ENCODE assay signal across 19 cellular contexts in the genomic region with DNA sequence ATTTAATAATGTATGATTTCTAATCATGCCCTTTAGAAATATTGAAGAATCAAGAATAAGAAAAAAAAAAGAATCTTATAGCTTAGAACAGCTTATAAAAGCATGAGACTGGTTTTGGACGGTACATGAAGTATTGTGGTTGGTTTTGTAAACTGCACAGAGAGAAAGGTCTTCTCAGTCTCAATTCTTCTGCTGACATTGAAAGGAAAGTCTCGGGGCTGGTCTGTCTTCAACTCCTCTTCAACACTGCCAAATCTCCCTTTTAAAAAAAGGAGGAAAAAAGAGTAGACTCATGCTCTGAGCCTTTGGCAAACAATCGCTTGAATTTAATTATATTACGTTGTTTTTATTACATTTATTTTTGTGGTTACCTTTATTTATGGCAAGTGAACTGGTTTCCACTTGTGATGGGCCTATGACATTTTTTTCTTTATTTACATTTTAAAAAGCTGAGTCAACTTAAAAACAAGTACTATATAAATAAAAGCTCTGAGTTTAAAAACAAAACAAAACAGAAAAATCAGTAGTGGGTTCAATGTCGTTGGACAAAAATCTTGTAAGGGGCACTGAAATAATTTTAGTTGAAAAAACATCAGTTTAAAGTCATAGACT. TPM values are rescaled to one million over a fixed set of nuclear protein-coding genes. Genes with fewer than 3 reads are reported as not detected.
DNase-seq lines count a peak whose midpoint lies in the region; TF ChIP-seq lines count a peak whose summit lies in the region.
"Had no signal": no experiment of that assay in that cellular context is flagged by ENCODE, and none has a peak within 500 bp of the region (broad histone marks: within the 10 kb centered on the region; RNA-seq: fewer than 3 reads in every experiment).

No MANE protein-coding gene starts in this region.

- H4K20me1 ChIP-seq in fibroblast of lung (ENCODE audit: control insufficient read depth, extremely low read depth, insufficient read depth, low read length): no peaks in the 10 kb centered on the region
- H4K20me1 ChIP-seq: BLaER1 treated with 17β-estradiol and CSF1 and Interleukin-3, amounts not matched to agents 10 nM and 100 nM had no signal

- CTCF ChIA-PET in activated CD4-positive, alpha-beta memory T cell treated with anti-CD3 and anti-CD28 coated beads, Interleukin-2, amount 10 ng/mL, durations not matched to agents 7 days and 5 days (lab: Charles Lee): interaction anchor here (0.7 to 2.5 kb wide), 23 partner anchors 9 to 1057 kb away, joined by 3 to 54 read pairs (median 4); no protein-coding TSS in a partner anchor

- H3K4me1 ChIP-seq in fibroblast of lung (ENCODE audit: control insufficient read depth, extremely low read depth, insufficient read depth, low read length): peaks cover 3% of the 10 kb centered on the region
- H3K4me1 ChIP-seq in urinary bladder (ENCODE audit: insufficient read depth): no peaks in the 10 kb centered on the region
- H3K4me1 ChIP-seq: gastrocnemius medialis, prostate gland, thyroid gland had no signal

- no peaks in the 10 kb centered on the region for H3K79me2 ChIP-seq in fibroblast of lung (ENCODE audit: control insufficient read depth, insufficient read depth, low read length)

- H3K9me3 Mint-ChIP-seq in activated CD4-positive, alpha-beta T cell treated with anti-CD3 and anti-CD28 coated beads, Interleukin-2, amount 10 ng/mL, durations not matched to agents 24 days and 14 days: no peaks in the 10 kb centered on the region
- no peaks in the 10 kb centered on the region for H3K9me3 Mint-ChIP-seq in activated CD4-positive, alpha-beta memory T cell treated with anti-CD3 and anti-CD28 coated beads, Interleukin-2, amount 10 ng/mL, durations not matched to agents 7 days and 5 days
- H3K9me3 Mint-ChIP-seq in type B pancreatic cell: no peaks in the 10 kb centered on the region
- H3K9me3 Mint-ChIP-seq: stimulated activated memory B cell treated with anti-CD40 and anti-IgM and Interleukin-4, amounts not matched to agents 10 μg/mL and 1 μg/mL and 100 μg/mL, for 72 hours had no signal

- H3K4me3 Mint-ChIP-seq in activated CD4-positive, alpha-beta T cell treated with anti-CD3 and anti-CD28 coated beads, Interleukin-2, amount 10 ng/mL, durations not matched to agents 24 days and 14 days: no peak overlapping the region
- H3K4me3 Mint-ChIP-seq in activated CD4-positive, alpha-beta memory T cell treated with anti-CD3 and anti-CD28 coated beads, Interleukin-2, amount 10 ng/mL, durations not matched to agents 7 days and 5 days: no peak overlapping the region
- no peak overlapping the region for H3K4me3 Mint-ChIP-seq in type B pancreatic cell
- H3K4me3 Mint-ChIP-seq: activated CD8-positive, alpha-beta T cell treated with anti-CD3 and anti-CD28 coated beads, Interleukin-2, amount 10 ng/mL, durations not matched to agents 7 days and 5 days; stimulated activated memory B cell treated with anti-CD40 and anti-IgM and Interleukin-4, amounts not matched to agents 10 μg/mL and 1 μg/mL and 100 μg/mL, for 72 hours had no signal

- H3K4me2 ChIP-seq in fibroblast of lung (ENCODE audit: extremely low read depth, insufficient read depth, low read length): peak overlapping the region; percentile 48

- no peak for TF ChIP-seq CTCF in VCaP (conservative IDR thresholded peaks at IDR 0.05)
- TF ChIP-seq CTCF in fibroblast of lung (conservative IDR thresholded peaks at IDR 0.05 in 1 of 2, IDR thresholded peaks at IDR 0.05 in 1 of 2; ENCODE audit: low read depth in 1 of 2, low read length in 2 of 2): no peak
- TF ChIP-seq CTCF in type B pancreatic cell (conservative IDR thresholded peaks at IDR 0.05): no peak

- H3K27ac ChIP-seq in VCaP (peak overlapping the region; percentile 71), fibroblast of lung (ENCODE audit: insufficient read depth, low read length) (no peak overlapping the region), urinary bladder (ENCODE audit: low read depth) (peak overlapping the region; percentile 60)
- H3K27ac ChIP-seq: epithelial cell of prostate, gastrocnemius medialis, prostate gland, thyroid gland had no signal

- intact Hi-C loops in activated CD4-positive, alpha-beta T cell treated with anti-CD3 and anti-CD28 coated beads, Interleukin-2, amount 10 ng/mL, durations not matched to agents 24 days and 14 days (cut with micrococcal nuclease): loop anchor here (1.0 to 5.0 kb wide), 3 partner anchors 437 to 1057 kb away; no protein-coding TSS in a partner anchor

- H3K4me3 ChIP-seq in fibroblast of lung (replicated peaks in 1 of 4; ENCODE audit: control extremely low read depth in 1 of 4, insufficient read depth in 1 of 4, low read depth in 3 of 4, low read length in 4 of 4) (peak overlapping the region in 1 of 4 experiments; percentile 27), urinary bladder (ENCODE audit: low read depth, low read length) (no peak overlapping the region)
- H3K4me3 ChIP-seq: BLaER1 treated with 17β-estradiol and CSF1 and Interleukin-3, amounts not matched to agents 10 nM and 100 nM; gastrocnemius medialis; prostate gland; thyroid gland had no signal

- H3K27me3 Mint-ChIP-seq in activated CD4-positive, alpha-beta T cell treated with anti-CD3 and anti-CD28 coated beads, Interleukin-2, amount 10 ng/mL, durations not matched to agents 24 days and 14 days: peaks cover 32% of the 10 kb centered on the region
- H3K27me3 Mint-ChIP-seq in activated CD4-positive, alpha-beta memory T cell treated with anti-CD3 and anti-CD28 coated beads, Interleukin-2, amount 10 ng/mL, durations not matched to agents 7 days and 5 days: peaks cover 26% of the 10 kb centered on the region
- peaks cover 28% of the 10 kb centered on the region for H3K27me3 Mint-ChIP-seq in type B pancreatic cell
- H3K27me3 Mint-ChIP-seq: stimulated activated memory B cell treated with anti-CD40 and anti-IgM and Interleukin-4, amounts not matched to agents 10 μg/mL and 1 μg/mL and 100 μg/mL, for 72 hours had no signal

- H3K36me3 ChIP-seq in fibroblast of lung (ENCODE audit: control insufficient read depth, insufficient read depth, low read length) (no peaks in the 10 kb centered on the region), urinary bladder (ENCODE audit: insufficient read depth) (no peaks in the 10 kb centered on the region)
- H3K36me3 ChIP-seq: BLaER1 treated with 17β-estradiol and CSF1 and Interleukin-3, amounts not matched to agents 10 nM and 100 nM; gastrocnemius medialis; prostate gland; thyroid gland had no signal

- no peak overlapping the region for H3K9ac ChIP-seq in fibroblast of lung (ENCODE audit: insufficient read depth, low read length)
- H3K9ac ChIP-seq: BLaER1 treated with 17β-estradiol and CSF1 and Interleukin-3, amounts not matched to agents 10 nM and 100 nM had no signal

- POLR2A ChIA-PET in activated CD4-positive, alpha-beta memory T cell treated with anti-CD3 and anti-CD28 coated beads, Interleukin-2, amount 10 ng/mL, durations not matched to agents 7 days and 5 days (lab: Charles Lee): interaction anchor here (1.6 kb wide), 1 partner anchor 9 kb away, joined by 4 read pairs; no protein-coding TSS in a partner anchor

- H3K27ac Mint-ChIP-seq in activated CD4-positive, alpha-beta T cell treated with anti-CD3 and anti-CD28 coated beads, Interleukin-2, amount 10 ng/mL, durations not matched to agents 24 days and 14 days: no peak overlapping the region
- no peak overlapping the region for H3K27ac Mint-ChIP-seq in activated CD4-positive, alpha-beta memory T cell treated with anti-CD3 and anti-CD28 coated beads, Interleukin-2, amount 10 ng/mL, durations not matched to agents 7 days and 5 days
- no peak overlapping the region for H3K27ac Mint-ChIP-seq in type B pancreatic cell
- H3K27ac Mint-ChIP-seq: activated CD8-positive, alpha-beta T cell treated with anti-CD3 and anti-CD28 coated beads, Interleukin-2, amount 10 ng/mL, durations not matched to agents 7 days and 5 days; stimulated activated memory B cell treated with anti-CD40 and anti-IgM and Interleukin-4, amounts not matched to agents 10 μg/mL and 1 μg/mL and 100 μg/mL, for 72 hours had no signal

- no peaks in the 10 kb centered on the region for H3K4me1 Mint-ChIP-seq in activated CD4-positive, alpha-beta T cell treated with anti-CD3 and anti-CD28 coated beads, Interleukin-2, amount 10 ng/mL, durations not matched to agents 24 days and 14 days
- no peaks in the 10 kb centered on the region for H3K4me1 Mint-ChIP-seq in activated CD4-positive, alpha-beta memory T cell treated with anti-CD3 and anti-CD28 coated beads, Interleukin-2, amount 10 ng/mL, durations not matched to agents 7 days and 5 days
- peaks cover 17% of the 10 kb centered on the region for H3K4me1 Mint-ChIP-seq in type B pancreatic cell (ENCODE audit: unreplicated experiment)
- H3K4me1 Mint-ChIP-seq: stimulated activated memory B cell treated with anti-CD40 and anti-IgM and Interleukin-4, amounts not matched to agents 10 μg/mL and 1 μg/mL and 100 μg/mL, for 72 hours had no signal

- peak overlapping the region; percentile 22 for H2AFZ ChIP-seq in fibroblast of lung (ENCODE audit: low read length)

- DNase-seq in activated CD4-positive, alpha-beta T cell treated with anti-CD3 and anti-CD28 coated beads, Interleukin-2, amount 10 ng/mL, durations not matched to agents 24 days and 14 days: peak; percentile 24
- DNase-seq in activated CD4-positive, alpha-beta T cell treated with anti-CD3 and anti-CD28 coated beads, Interleukin-2, amount 50 U/mL, for 4 hours: no peak
- DNase-seq in fibroblast of lung (ENCODE audit: low read depth in 2 of 2): no peak
- no peak for DNase-seq in activated CD4-positive, alpha-beta memory T cell treated with anti-CD3 and anti-CD28 coated beads, Interleukin-2, amount 10 ng/mL, durations not matched to agents 7 days and 5 days
- no peak for DNase-seq in type B pancreatic cell (ENCODE audit: extremely low spot score, unreplicated experiment)
- DNase-seq in NCI-H1048 (lab: John Stamatoyannopoulos, UW): no peak
- DNase-seq: 8988T; activated CD8-positive, alpha-beta T cell treated with anti-CD3 and anti-CD28 coated beads, Interleukin-2, amount 10 ng/mL, durations not matched to agents 7 days and 5 days; activated gamma-delta T cell treated with Interleukin-2 at 50 U/mL for 16 hours; activated T-cell treated with anti-CD3 and anti-CD28 coated beads, Interleukin-2, amount 50 U/mL, for 1 hour; gastrocnemius medialis; islet precursor cell; thyroid gland had no signal

- no peaks in the 10 kb centered on the region for H3K27me3 ChIP-seq in fibroblast of lung (ENCODE audit: control insufficient read depth, insufficient read depth, low read length)
- H3K27me3 ChIP-seq: BLaER1 treated with 17β-estradiol and CSF1 and Interleukin-3, amounts not matched to agents 10 nM and 100 nM; gastrocnemius medialis; thyroid gland had no signal

- H3K9me3 ChIP-seq in fibroblast of lung (ENCODE audit: control insufficient read depth, insufficient read depth, low read depth, low read length): no peaks in the 10 kb centered on the region
- H3K9me3 ChIP-seq: gastrocnemius medialis, prostate gland, thyroid gland had no signal

- H3K36me3 Mint-ChIP-seq in activated CD4-positive, alpha-beta T cell treated with anti-CD3 and anti-CD28 coated beads, Interleukin-2, amount 10 ng/mL, durations not matched to agents 24 days and 14 days (ENCODE audit: low read depth): no peaks in the 10 kb centered on the region
- H3K36me3 Mint-ChIP-seq in activated CD4-positive, alpha-beta memory T cell treated with anti-CD3 and anti-CD28 coated beads, Interleukin-2, amount 10 ng/mL, durations not matched to agents 7 days and 5 days (ENCODE audit: low read depth): no peaks in the 10 kb centered on the region
- H3K36me3 Mint-ChIP-seq in type B pancreatic cell: no peaks in the 10 kb centered on the region
- H3K36me3 Mint-ChIP-seq: stimulated activated memory B cell treated with anti-CD40 and anti-IgM and Interleukin-4, amounts not matched to agents 10 μg/mL and 1 μg/mL and 100 μg/mL, for 72 hours had no signal

- WGBS in urinary bladder: 49% methylated on average over 5 of the region's 5 CpGs

RNA-seq across cellular contexts. Expression of a gene that starts 32.8 kb away (rescaled TPM):
- total RNA-seq in activated CD4-positive, alpha-beta T cell treated with anti-CD3 and anti-CD28 coated beads, Interleukin-2, amount 10 ng/mL, durations not matched to agents 24 days and 14 days: not detected in 2 replicates
- total RNA-seq in fibroblast of lung (0.99 and 2.1 TPM in 2 replicates), urinary bladder (44.1 TPM), type B pancreatic cell (ENCODE audit: low replicate concordance) (2.2 and 73.2 TPM in 2 replicates)
- polyA plus RNA-seq in fibroblast of lung (2.6 and 18.3 TPM in 2 replicates), urinary bladder (16.8 TPM)
- polyA plus RNA-seq in fibroblast of lung (2012): 1.9 and 19.2 TPM in 2 replicates
- polyA minus RNA-seq in fibroblast of lung (ENCODE audit: low replicate concordance): 13.0 and 97.7 TPM in 2 replicates
- total RNA-seq in activated CD4-positive, alpha-beta memory T cell treated with anti-CD3 and anti-CD28 coated beads, Interleukin-2, amount 10 ng/mL, durations not matched to agents 7 days and 5 days: under 1 TPM in 1 of 2 experiments, not detected in 1; 0.23 TPM
